24 cellular contexts compared by ENCODE assay signal in genomic region chr1:1985375-1986050, GRCh38. TPM values are rescaled to one million over a fixed set of nuclear protein-coding genes. Genes with fewer than 3 reads are reported as not detected.
A peak's percentile ranks its signal among the peaks of the same experiment; 100 is the strongest.
DNase-seq lines count a peak whose midpoint lies in the region; ATAC-seq, FAIRE-seq and TF ChIP-seq lines count a peak whose summit lies in the region.
"Had no signal": no experiment of that assay in that cellular context is flagged by ENCODE, and none has a peak within 500 bp of the region (broad histone marks: within the 10 kb centered on the region; RNA-seq: fewer than 3 reads in every experiment).

No MANE protein-coding gene starts in this region.

- TF ChIP-seq CTCF in IMR-90 (conservative IDR thresholded peaks at IDR 0.05; ENCODE audit: low read depth, low read length), result no peak
- no peak for TF ChIP-seq CTCF in WERI-Rb-1 (IDR thresholded peaks at IDR 0.05; ENCODE audit: low read depth, low read length)

- TF ChIP-seq POLR2A in IMR-90 (IDR thresholded peaks at IDR 0.05; ENCODE audit: low read depth, low read length), result no peak

- no peaks in the 10 kb centered on the region for H4K20me1 ChIP-seq in IMR-90 (ENCODE audit: insufficient read depth, low read length)
- H4K20me1 ChIP-seq: BLaER1 had no signal

- H3K56ac ChIP-seq in IMR-90 (ENCODE audit: extremely low read depth, insufficient read depth, low read length), result no peak overlapping the region

- H3K4me1 ChIP-seq in IMR-90 (ENCODE audit: control insufficient read depth, insufficient read depth, low read length), result no peaks in the 10 kb centered on the region
- H3K4me1 ChIP-seq: Caco-2, HAP-1 had no signal

- TF ChIP-seq RAD21 in IMR-90 (IDR thresholded peaks at IDR 0.05; ENCODE audit: low read length), result no peak

- no peaks in the 10 kb centered on the region for H3K36me3 ChIP-seq in IMR-90 (ENCODE audit: control insufficient read depth, insufficient read depth, low read length)
- H3K36me3 ChIP-seq in WERI-Rb-1, result no peaks in the 10 kb centered on the region
- H3K36me3 ChIP-seq: BLaER1, HAP-1 had no signal

- H2AK5ac ChIP-seq in IMR-90 (ENCODE audit: low read depth, low read length), result no peak overlapping the region

- no peak overlapping the region for H2BK5ac ChIP-seq in IMR-90 (ENCODE audit: low read depth, low read length, poor library complexity, severe bottlenecking)

- no peak for FAIRE-seq in RCC 7860 (lab: Jason Lieb, UNC)

- no peak for ATAC-seq in IMR-90 (ENCODE audit: low read depth)

- H4K91ac ChIP-seq in IMR-90 (ENCODE audit: insufficient read depth, low read depth, low read length), result no peak overlapping the region

- CTCF ChIA-PET in IMR-90 (lab: Yijun Ruan, JAX), result no interaction called here

- H2AFZ ChIP-seq in IMR-90 (replicated peaks; ENCODE audit: low read length, poor library complexity), result peak overlapping the region; percentile 21

- no peak overlapping the region for H2BK120ac ChIP-seq in IMR-90 (ENCODE audit: low read depth, low read length)

- H3K9ac ChIP-seq in IMR-90 (ENCODE audit: low read depth, low read length), result no peak overlapping the region
- H3K9ac ChIP-seq: BLaER1, SK-N-SH had no signal

- H3K27me3 ChIP-seq in IMR-90 (ENCODE audit: control insufficient read depth, insufficient read depth, low read length) (peaks cover 8% of the 10 kb centered on the region; the same call in 1 of the 2 replicates), WERI-Rb-1 (ENCODE audit: insufficient read depth, low read depth, severe bottlenecking) (no peaks in the 10 kb centered on the region)
- H3K27me3 ChIP-seq: BLaER1 had no signal

- no peak overlapping the region for H3K4me2 ChIP-seq in IMR-90 (ENCODE audit: low read depth, low read length)
- H3K4me2 ChIP-seq: BLaER1, SK-N-SH had no signal

- peaks cover 3% of the 10 kb centered on the region; the same call in 1 of the 2 replicates for H3K9me1 ChIP-seq in IMR-90 (ENCODE audit: insufficient read depth, low read length)

- no peak overlapping the region for H3K23ac ChIP-seq in IMR-90 (ENCODE audit: low read depth, low read length)

- no peak overlapping the region for H3K27ac ChIP-seq in IMR-90 (ENCODE audit: insufficient read depth, low read length)
- no peak overlapping the region for H3K27ac ChIP-seq in WERI-Rb-1
- H3K27ac ChIP-seq: 22Rv1, BLaER1 had no signal

- peaks cover 6% of the 10 kb centered on the region; the same call in 1 of the 2 replicates for H3K9me3 ChIP-seq in IMR-90 (ENCODE audit: control insufficient read depth, insufficient read depth, low read length)
- no peaks in the 10 kb centered on the region for H3K9me3 ChIP-seq in WERI-Rb-1 (ENCODE audit: severe bottlenecking)
- H3K9me3 ChIP-seq: Caco-2, HAP-1, SK-N-SH had no signal

- no peak overlapping the region for H3K4me3 ChIP-seq in IMR-90 (ENCODE audit: insufficient read depth, low read depth, low read length)
- H3K4me3 ChIP-seq in WERI-Rb-1 (ENCODE audit: low read depth, low read length), result no peak overlapping the region
- H3K4me3 ChIP-seq: BLaER1, HAP-1 had no signal

- H2BK20ac ChIP-seq in IMR-90 (ENCODE audit: low read depth, low read length), result no peak overlapping the region

- intact Hi-C loops in IMR-90 (cut with micrococcal nuclease), result no loop called here

- DNase-seq in DMS53 (lab: John Stamatoyannopoulos, UW) (peak; percentile 27), DMS53 treated with DMSO at 0.1 percent for 48 hours (lab: John Stamatoyannopoulos, UW; ENCODE audit: unreplicated experiment) (no peak), IMR-90 (no peak), cerebellum (ENCODE audit: low spot score) (peak; percentile 40), kidney tubule cell (ENCODE audit: low spot score) (peak; percentile 59), WERI-Rb-1 (no peak), RCC 7860 (ENCODE audit: low spot score) (no peak)
- DNase-seq in activated effector memory CD4-positive, alpha-beta T cell treated with anti-CD3 and anti-CD28 coated beads, Interleukin-2, amount 50 U/mL, for 16 hours, result no peak
- DNase-seq: ACHN; Caco-2; CD4-positive, alpha-beta memory T cell; KG1; NCI-H1092; NCI-H1436 treated with DMSO at 0.1 percent for 48 hours; NCI-H1930; NCI-H69; NK-92 treated with Interleukin-12 subunit alpha and Interleukin-12 subunit beta, amount 100 ng/mL, for 24 hours; SIG-M5; SK-N-SH had no signal

- dilution Hi-C loops in IMR-90 (cut with HindIII; ENCODE audit: low sequenced_read_pairs, unreplicated experiment), result no loop called here

- BruUV-seq in IMR-90 (replicated peaks; lab: Mats Ljungman, UMichigan), result no TSS peak

- H3K18ac ChIP-seq in IMR-90 (ENCODE audit: low read depth, low read length), result no peak overlapping the region

- WGBS in IMR-90 (ENCODE audit: extremely low coverage in 2 of 2, insufficient read length in 1 of 2), 2 experiments, result 48% methylated on average over 9 of the region's 32 CpGs; no CpG with 5 or more reads in 1 of the 2 experiments

- POLR2A ChIA-PET in IMR-90 (lab: Charles Lee; ENCODE audit: unreplicated experiment), result no interaction called here

- H4K5ac ChIP-seq in IMR-90 (ENCODE audit: low read depth, low read length), result no peak overlapping the region

- H3K14ac ChIP-seq in IMR-90 (replicated peaks; ENCODE audit: low read depth, low read length), result no peak overlapping the region

- H3K79me1 ChIP-seq in IMR-90 (ENCODE audit: low read depth in 1 of 2, low read length in 2 of 2), result no peaks in the 10 kb centered on the region

- no peak overlapping the region for H2AK9ac ChIP-seq in IMR-90 (replicated peaks; ENCODE audit: low read depth, low read length, poor library complexity)

- in situ Hi-C loops in IMR-90 (cut with MboI; ENCODE audit: low sequenced_read_pairs), result no loop called here

- H2BK15ac ChIP-seq in IMR-90 (ENCODE audit: low read depth, low read length), result no peak overlapping the region

- H4K8ac ChIP-seq in IMR-90 (ENCODE audit: low read depth in 2 of 2, low read length in 2 of 2), result no peak overlapping the region

- no peak overlapping the region for H3K4ac ChIP-seq in IMR-90 (ENCODE audit: low read depth, low read length)

TF ChIP-seq in IMR-90, 13 proteins besides CTCF, POLR2A, EP300 and RAD21:
- no peak for TF ChIP-seq RFX5 (IDR thresholded peaks at IDR 0.05; ENCODE audit: low read depth, low read length)
- no peak for TF ChIP-seq MAZ (IDR thresholded peaks at IDR 0.05; ENCODE audit: borderline replicate concordance, low read depth, low read length)
- no peak for TF ChIP-seq RCOR1 (IDR thresholded peaks at IDR 0.05; ENCODE audit: insufficient replicate concordance, low read length)
- no peak for TF ChIP-seq MXI1 (IDR thresholded peaks at IDR 0.05; ENCODE audit: borderline replicate concordance, low read depth, low read length)
- TF ChIP-seq CEBPB (IDR thresholded peaks at IDR 0.05; ENCODE audit: low read depth, low read length), result no peak
- TF ChIP-seq SMC3 (IDR thresholded peaks at IDR 0.05; ENCODE audit: low read depth, low read length), result no peak
- TF ChIP-seq CHD1 (IDR thresholded peaks at IDR 0.05; ENCODE audit: low read depth, low read length), result no peak
- no peak for TF ChIP-seq ELK1 (IDR thresholded peaks at IDR 0.05; ENCODE audit: borderline replicate concordance, low read depth, low read length)
- TF ChIP-seq MAFK (IDR thresholded peaks at IDR 0.05; ENCODE audit: low read depth, low read length), result no peak
- no peak for TF ChIP-seq NFE2L2 (IDR thresholded peaks at IDR 0.05; ENCODE audit: low read depth, low read length)
- no peak for TF ChIP-seq FOS (IDR thresholded peaks at IDR 0.05; ENCODE audit: low read depth, low read length)
- TF ChIP-seq USF2 (IDR thresholded peaks at IDR 0.05; ENCODE audit: low read depth, low read length), result no peak
- TF ChIP-seq BHLHE40 (IDR thresholded peaks at IDR 0.05; ENCODE audit: low read depth, low read length), result no peak
TF ChIP-seq in IMR-90: peak in this region for 0.

RNA-seq across cellular contexts. Expression of gene CFAP74, which starts 18.1 kb away (rescaled TPM):
- total RNA-seq in IMR-90 (2012; rRNA removed), result not detected in 2 replicates
- polyA plus RNA-seq in IMR-90 (2012; rRNA removed), result not detected in 2 replicates
- polyA plus RNA-seq in IMR-90 (2012; cell fraction: cytosol; rRNA removed), result not detected in 2 replicates
- 0.02 TPM in 1 of 2 replicates, not detected in the other for polyA plus RNA-seq in IMR-90 (2012; cell fraction: nucleus; rRNA removed; ENCODE audit: low replicate concordance)
- 0.36 TPM for total RNA-seq in cerebellum
- total RNA-seq: Caco-2; CD4-positive, alpha-beta memory T cell; NCI-H460; RPMI7951 had no signal
- polyA plus RNA-seq: CD4-positive, alpha-beta memory T cell; SK-N-SH had no signal

RNA-seq across cellular contexts. Expression of gene GABRD, which starts 33.6 kb away (rescaled TPM):
- not detected in 2 replicates for total RNA-seq in IMR-90 (2012; rRNA removed)
- polyA plus RNA-seq in IMR-90 (2012; rRNA removed), result not detected in 2 replicates
- not detected in 2 replicates for polyA plus RNA-seq in IMR-90 (2012; cell fraction: cytosol; rRNA removed)
- not detected in 2 replicates for polyA plus RNA-seq in IMR-90 (2012; cell fraction: nucleus; rRNA removed; ENCODE audit: low replicate concordance)
- 2.9 TPM for total RNA-seq in cerebellum
- total RNA-seq: CD4-positive, alpha-beta memory T cell; NCI-H460; RPMI7951 had no signal
- polyA plus RNA-seq: CD4-positive, alpha-beta memory T cell had no signal

Comparison
In these comparisons a context has a peak if more than half of its experiments do, and no peak if none do; other contexts are left out.
1. DNase-seq: peak in DMS53 (single experiment), cerebellum (single experiment) and kidney tubule cell (single experiment); none in DMS53 treated with DMSO at 0.1 percent for 48 hours (single experiment), IMR-90 (single experiment), activated effector memory CD4-positive, alpha-beta T cell treated with anti-CD3 and anti-CD28 coated beads, Interleukin-2, amount 50 U/mL, for 16 hours (single experiment), WERI-Rb-1 (single experiment) and RCC 7860 (single experiment).